Comparison of ENCODE assay signal across 23 cellular contexts in genomic region chr13:28071424-28071823, GRCh38. TPM values are rescaled to one million over a fixed set of nuclear protein-coding genes. Genes with fewer than 3 reads are reported as not detected.
"Had no signal": no experiment of that assay in that cellular context is flagged by ENCODE, and none has a peak within 500 bp of the region (broad histone marks: within the 10 kb centered on the region; RNA-seq: fewer than 3 reads in every experiment).

No MANE protein-coding gene starts in this region.

- H3K4me3 ChIP-seq: K562, SJSA1, SK-N-MC had no signal

- ATAC-seq: HepG2, K562 had no signal

- H3K27ac ChIP-seq: KMS-11, SJSA1, SK-N-MC had no signal

- H3K4me2 ChIP-seq: KMS-11 had no signal

- H3K9ac ChIP-seq: KMS-11 had no signal

- H3K4me1 ChIP-seq: SJSA1 had no signal

- H3K36me3 ChIP-seq: SJSA1 had no signal

- DNase-seq: IMR-90, MM.1S, NCI-H1092 treated with DMSO at 0.1 percent for 48 hours, NCI-H1436, NCI-H187, NCI-H2029, NCI-H2081 treated with DMSO at 0.1 percent for 48 hours, NCI-H2171, NCI-H226, NCI-H446, NCI-H510A, NCI-H524 treated with DMSO at 0.1 percent for 48 hours, NCI-H69, NCI-H774, Right ventricle myocardium superior, RPMI8226, SIG-M5 had no signal

- H3K9me3 ChIP-seq: SJSA1 had no signal

- H3K27me3 ChIP-seq: SJSA1 had no signal

RNA-seq across cellular contexts. Expression of gene FLT3, which starts 29.0 kb away (rescaled TPM):
- total RNA-seq: HepG2, HT1080, IMR-90, K562, SJSA1 had no signal
- polyA plus RNA-seq: HepG2, IMR-90, K562 had no signal
